28 cellular contexts compared by ENCODE assay signal in genomic region chr11:15318814-15319213, GRCh38.
"Had no signal": no experiment of that assay in that cellular context is flagged by ENCODE, and none has a peak within 500 bp of the region (broad histone marks: within the 10 kb centered on the region; RNA-seq: fewer than 3 reads in every experiment).

No MANE protein-coding gene starts in this region.

- H3K4me3 ChIP-seq: ascending aorta, cardiac muscle cell, colonic mucosa had no signal

- H3K9me3 ChIP-seq: ascending aorta, colonic mucosa had no signal

- H3K27me3 ChIP-seq: ascending aorta, cardiac muscle cell, colonic mucosa had no signal

- H3K4me1 ChIP-seq: ascending aorta, colonic mucosa had no signal

- H3K36me3 ChIP-seq: ascending aorta, cardiac muscle cell, colonic mucosa, WERI-Rb-1 had no signal

- H3K27ac ChIP-seq: ascending aorta, cardiac muscle cell, colonic mucosa, WERI-Rb-1 had no signal

- DNase-seq: activated CD4-positive, alpha-beta memory T cell treated with anti-CD3 and anti-CD28 coated beads, Interleukin-2, amount 10 ng/mL, durations not matched to agents 7 days and 5 days; activated CD4-positive, alpha-beta T cell treated with anti-CD3 and anti-CD28 coated beads for 1 hour; activated CD4-positive, alpha-beta T cell treated with anti-CD3 and anti-CD28 coated beads for 36 hours; activated CD4-positive, alpha-beta T cell treated with anti-CD3 and anti-CD28 coated beads for 48 hours; activated CD4-positive, alpha-beta T cell treated with anti-CD3 and anti-CD28 coated beads, Interleukin-2, amount 10 ng/mL, durations not matched to agents 7 days and 5 days; activated CD4-positive, alpha-beta T cell treated with anti-CD3 and anti-CD28 coated beads, Interleukin-2, amount 50 U/mL, for 48 hours; activated CD4-positive, CD25-positive, alpha-beta regulatory T cell; activated CD8-positive, alpha-beta memory T cell treated with anti-CD3 and anti-CD28 coated beads for 24 hours; activated CD8-positive, alpha-beta memory T cell treated with anti-CD3 and anti-CD28 coated beads, Interleukin-2, amount 10 ng/mL, durations not matched to agents 7 days and 5 days; activated CD8-positive, alpha-beta memory T cell treated with anti-CD3 and anti-CD28 coated beads, Interleukin-2, amount 50 U/mL, for 48 hours; activated CD8-positive, alpha-beta T cell treated with anti-CD3 and anti-CD28 coated beads, Interleukin-2, amount 10 ng/mL, durations not matched to agents 7 days and 5 days; activated effector memory CD4-positive, alpha-beta T cell treated with Interleukin-2 at 50 U/mL for 16 hours; activated gamma-delta T cell; activated naive CD4-positive, alpha-beta T cell treated with anti-CD3 and anti-CD28 coated beads, Interleukin-2, amount 10 ng/mL, durations not matched to agents 7 days and 5 days; activated naive CD4-positive, alpha-beta T cell treated with Interleukin-2 at 50 U/mL for 16 hours; activated naive CD8-positive, alpha-beta T cell treated with anti-CD3 and anti-CD28 coated beads, Interleukin-2, amount 10 ng/mL, durations not matched to agents 7 days and 5 days; activated naive CD8-positive, alpha-beta T cell treated with anti-CD3 and anti-CD28 coated beads, Interleukin-2, amount 50 U/mL, for 24 hours; activated T-cell treated with anti-CD3 and anti-CD28 coated beads, Interleukin-2, amount 50 U/mL, for 24 hours; activated T-cell treated with anti-CD3 and anti-CD28 coated beads, Interleukin-2, amount 50 U/mL, for 48 hours; amygdala; anterior cingulate cortex; caudate nucleus; cerebellar nuclear complex; colonic mucosa; T-helper 9 cell; WERI-Rb-1 had no signal
